In genomic region chr3:119098620-119099222, GRCh38 we compare ENCODE assay signal across 8 cellular contexts. TPM values are rescaled to one million over a fixed set of nuclear protein-coding genes. Genes with fewer than 3 reads are reported as not detected.
DNase-seq lines count a peak whose midpoint lies in the region; TF ChIP-seq lines count a peak whose summit lies in the region.

No MANE protein-coding gene starts in this region.

- no peak overlapping the region for H3K27ac ChIP-seq in sigmoid colon

- H3K4me3 Mint-ChIP-seq in activated CD4-positive, alpha-beta memory T cell treated with anti-CD3 and anti-CD28 coated beads for 36 hours, result no peak overlapping the region

- H3K9me3 Mint-ChIP-seq in activated CD4-positive, alpha-beta memory T cell treated with anti-CD3 and anti-CD28 coated beads for 36 hours, result no peaks in the 10 kb centered on the region

- no peaks in the 10 kb centered on the region for H3K4me1 ChIP-seq in sigmoid colon

- POLR2A ChIA-PET in activated CD4-positive, alpha-beta memory T cell treated with anti-CD3 and anti-CD28 coated beads for 36 hours (lab: Charles Lee), result interaction anchor here (1.0 kb wide), 1 partner anchor 216 kb away, joined by 3 read pairs; no protein-coding TSS in a partner anchor

- no peak overlapping the region for H3K4me3 ChIP-seq in fibroblast of pulmonary artery (replicated peaks; ENCODE audit: low read depth, low read length)
- no peak overlapping the region for H3K4me3 ChIP-seq in sigmoid colon

- CTCF ChIA-PET in activated CD4-positive, alpha-beta memory T cell treated with anti-CD3 and anti-CD28 coated beads for 36 hours (lab: Charles Lee), result interaction anchor here (1.0 to 14.5 kb wide), 5 partner anchors 51 to 216 kb away, joined by 3 to 366 read pairs (median 9); partner anchors contain the start of genes B4GALT4 and IGSF11

- H3K27me3 Mint-ChIP-seq in activated CD4-positive, alpha-beta memory T cell treated with anti-CD3 and anti-CD28 coated beads for 36 hours, result no peaks in the 10 kb centered on the region

- no peaks in the 10 kb centered on the region for H3K9me3 ChIP-seq in sigmoid colon

- TF ChIP-seq EP300 in sigmoid colon (IDR thresholded peaks at IDR 0.05), result no peak

- H3K27ac Mint-ChIP-seq in activated CD4-positive, alpha-beta memory T cell treated with anti-CD3 and anti-CD28 coated beads for 36 hours, result no peak overlapping the region

- WGBS in sigmoid colon, 2 donors, result 25 to 30% methylated on average over 3 of the region's 3 CpGs

- no peaks in the 10 kb centered on the region for H3K36me3 ChIP-seq in sigmoid colon

- no peak for TF ChIP-seq POLR2A in sigmoid colon (IDR thresholded peaks at IDR 0.05)

- peak; percentile 74 for TF ChIP-seq CTCF in fibroblast of pulmonary artery (IDR thresholded peaks at IDR 0.05; ENCODE audit: low read length, missing control alignments)
- peak; percentile 36 to 63 (median 40) for TF ChIP-seq CTCF in sigmoid colon (IDR thresholded peaks at IDR 0.05)

- no peaks in the 10 kb centered on the region for H3K36me3 Mint-ChIP-seq in activated CD4-positive, alpha-beta memory T cell treated with anti-CD3 and anti-CD28 coated beads for 36 hours

- DNase-seq in NCI-H2107 treated with DMSO at 0.1 percent for 48 hours (lab: John Stamatoyannopoulos, UW; ENCODE audit: unreplicated experiment), result peak; percentile 40
- DNase-seq in NCI-H2107 (lab: John Stamatoyannopoulos, UW), result no peak
- DNase-seq in HPDE6-E6E7 (ENCODE audit: extremely low spot score), result peak; percentile 7
- peak; percentile 24 for DNase-seq in SK-N-DZ (ENCODE audit: low spot score)
- peak; percentile 58 for DNase-seq in fibroblast of pulmonary artery (ENCODE audit: low read depth)
- no peak for DNase-seq in sigmoid colon
- DNase-seq in NK-92 (lab: John Stamatoyannopoulos, UW; ENCODE audit: unreplicated experiment), result no peak
- no peak for DNase-seq in activated CD4-positive, alpha-beta memory T cell treated with anti-CD3 and anti-CD28 coated beads for 36 hours

- no peaks in the 10 kb centered on the region for H3K4me1 Mint-ChIP-seq in activated CD4-positive, alpha-beta memory T cell treated with anti-CD3 and anti-CD28 coated beads for 36 hours (ENCODE audit: low read depth)

- H3K27me3 ChIP-seq in sigmoid colon, result no peaks in the 10 kb centered on the region

- intact Hi-C loops in sigmoid colon (cut with DNase I), result loop anchor here (1.0 to 2.0 kb wide), 2 partner anchors 64 to 216 kb away; partner anchors contain the start of gene IGSF11
- intact Hi-C loops in activated CD4-positive, alpha-beta memory T cell treated with anti-CD3 and anti-CD28 coated beads for 36 hours (cut with micrococcal nuclease), result loop anchor here (1.0 to 2.0 kb wide), 3 partner anchors 64 to 216 kb away; partner anchors contain the start of gene IGSF11

RNA-seq across cellular contexts. Expression of gene TEX55, which starts 47.2 kb away (rescaled TPM):
- polyA plus RNA-seq in SK-N-DZ (2014; cell fraction: cytosol; rRNA removed), result not detected in 2 replicates
- polyA plus RNA-seq in SK-N-DZ (2014; cell fraction: nucleus; rRNA removed), result not detected in 2 replicates
- total RNA-seq in sigmoid colon, result not detected
- not detected for polyA plus RNA-seq in sigmoid colon
- not detected for total RNA-seq in activated CD4-positive, alpha-beta memory T cell treated with anti-CD3 and anti-CD28 coated beads for 36 hours

Comparison
In these comparisons a context has a peak if more than half of its experiments do, and no peak if none do; other contexts are left out.
1. DNase-seq: peak in NCI-H2107 treated with DMSO at 0.1 percent for 48 hours (single experiment), HPDE6-E6E7 (single experiment), SK-N-DZ (single experiment) and fibroblast of pulmonary artery (single experiment); none in NCI-H2107 (single experiment), sigmoid colon (single experiment), NK-92 (single experiment) and activated CD4-positive, alpha-beta memory T cell treated with anti-CD3 and anti-CD28 coated beads for 36 hours (single experiment).